Comparison of ENCODE assay signal across 28 cellular contexts in the genomic region with DNA sequence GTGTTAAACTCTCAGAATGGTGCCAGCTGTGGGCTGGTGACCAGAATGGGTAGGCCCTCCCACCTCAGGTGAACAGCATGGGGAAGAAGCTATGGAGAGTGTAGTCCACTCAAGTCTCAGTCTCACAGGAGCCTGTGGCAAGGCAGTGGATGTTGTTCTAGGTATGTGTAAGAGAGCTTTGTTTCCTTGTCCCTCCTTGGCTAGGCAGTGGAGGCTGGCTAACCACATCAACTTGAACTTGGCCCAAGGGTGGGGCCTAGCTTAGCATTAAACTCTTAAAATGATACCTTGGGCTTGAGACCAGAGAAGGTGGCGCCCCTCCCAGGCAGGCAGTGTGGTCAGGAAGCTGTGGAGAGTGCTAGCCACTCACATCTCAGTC. TPM values are rescaled to one million over a fixed set of nuclear protein-coding genes. Genes with fewer than 3 reads are reported as not detected.
A peak's percentile ranks its signal among the peaks of the same experiment; 100 is the strongest.
DNase-seq lines count a peak whose midpoint lies in the region; ATAC-seq and TF ChIP-seq lines count a peak whose summit lies in the region.
"Had no signal": no experiment of that assay in that cellular context is flagged by ENCODE, and none has a peak within 500 bp of the region (broad histone marks: within the 10 kb centered on the region; RNA-seq: fewer than 3 reads in every experiment).

No MANE protein-coding gene starts in this region.

- no peak overlapping the region for H3K4me3 Mint-ChIP-seq in activated CD4-positive, alpha-beta T cell treated with anti-CD3 and anti-CD28 coated beads for 36 hours
- H3K4me3 Mint-ChIP-seq in activated CD8-positive, alpha-beta T cell treated with anti-CD3 and anti-CD28 coated beads, Interleukin-2, amount 10 ng/mL, durations not matched to agents 7 days and 5 days = no peak overlapping the region
- H3K4me3 Mint-ChIP-seq in stimulated activated effector memory CD8-positive, alpha-beta T cell treated with anti-CD3 and anti-CD28 coated beads, Interleukin-12 subunit alpha, Interleukin-12 subunit beta, amount 100 ng/mL, for 72 hours = peak overlapping the region; percentile 26
- H3K4me3 Mint-ChIP-seq: CD4-positive, alpha-beta memory T cell had no signal

- no peaks in the 10 kb centered on the region for H3K27me3 ChIP-seq in PC-9 (ENCODE audit: insufficient read depth, low read depth)
- H3K27me3 ChIP-seq: breast epithelium, sigmoid colon, SJSA1, upper lobe of left lung had no signal

- no peaks in the 10 kb centered on the region for H4K20me1 ChIP-seq in PC-9 (ENCODE audit: insufficient read depth)

- H3K36me3 ChIP-seq in PC-9 (ENCODE audit: low read depth) = no peaks in the 10 kb centered on the region
- H3K36me3 ChIP-seq: breast epithelium, prostate gland, sigmoid colon, SJSA1, upper lobe of left lung had no signal

- H3K27me3 Mint-ChIP-seq in activated CD4-positive, alpha-beta T cell treated with anti-CD3 and anti-CD28 coated beads for 36 hours = peaks cover 7% of the 10 kb centered on the region
- peaks cover 22% of the 10 kb centered on the region for H3K27me3 Mint-ChIP-seq in activated CD8-positive, alpha-beta T cell treated with anti-CD3 and anti-CD28 coated beads, Interleukin-2, amount 10 ng/mL, durations not matched to agents 7 days and 5 days (ENCODE audit: low read depth)

- peak; percentile 26 for ATAC-seq in activated CD4-positive, alpha-beta T cell treated with anti-CD3 and anti-CD28 coated beads for 36 hours
- ATAC-seq in HG02852 (IDR thresholded peaks at IDR 0.05; ENCODE audit: unreplicated experiment) (peak; percentile 39), HG02623 (IDR thresholded peaks at IDR 0.05; ENCODE audit: unreplicated experiment) (no peak)
- ATAC-seq in activated CD8-positive, alpha-beta T cell treated with anti-CD3 and anti-CD28 coated beads, Interleukin-2, amount 10 ng/mL, durations not matched to agents 7 days and 5 days = peak; percentile 51
- peak; percentile 84 for ATAC-seq in stimulated activated effector memory CD8-positive, alpha-beta T cell treated with anti-CD3 and anti-CD28 coated beads, Interleukin-12 subunit alpha, Interleukin-12 subunit beta, amount 100 ng/mL, for 72 hours
- ATAC-seq: K562 had no signal

- no peak overlapping the region for H3K4me3 ChIP-seq in PC-9
- H3K4me3 ChIP-seq: breast epithelium, K562, lung, prostate gland, sigmoid colon, SJSA1, upper lobe of left lung had no signal

- POLR2A ChIA-PET in activated CD4-positive, alpha-beta T cell treated with anti-CD3 and anti-CD28 coated beads for 36 hours (lab: Charles Lee) = no interaction called here
- POLR2A ChIA-PET in activated CD8-positive, alpha-beta T cell treated with anti-CD3 and anti-CD28 coated beads, Interleukin-2, amount 10 ng/mL, durations not matched to agents 7 days and 5 days (lab: Charles Lee) = no interaction called here
- POLR2A ChIA-PET in PC-9 (lab: Charles Lee; ENCODE audit: unreplicated experiment) = no interaction called here

- no peak for TF ChIP-seq CTCF in PC-9 (conservative IDR thresholded peaks at IDR 0.05)

- H3K4me1 ChIP-seq in PC-9 (replicated peaks; ENCODE audit: insufficient read depth) = no peaks in the 10 kb centered on the region
- H3K4me1 ChIP-seq: breast epithelium, prostate gland, sigmoid colon, SJSA1, upper lobe of left lung had no signal

- no peaks in the 10 kb centered on the region for H3K79me2 ChIP-seq in PC-9 (ENCODE audit: low read depth)

- CTCF ChIA-PET in activated CD4-positive, alpha-beta T cell treated with anti-CD3 and anti-CD28 coated beads for 36 hours (lab: Charles Lee) = interaction anchor here (0.6 to 1.6 kb wide), 4 partner anchors 10 to 686 kb away, joined by 3 to 5 read pairs (median 3); no protein-coding TSS in a partner anchor
- CTCF ChIA-PET in activated CD8-positive, alpha-beta T cell treated with anti-CD3 and anti-CD28 coated beads, Interleukin-2, amount 10 ng/mL, durations not matched to agents 7 days and 5 days (lab: Charles Lee) = interaction anchor here (1.1 to 1.9 kb wide), 3 partner anchors 9 to 563 kb away, joined by 3 to 7 read pairs (median 4); no protein-coding TSS in a partner anchor
- CTCF ChIA-PET in PC-9 (lab: Charles Lee) = interaction anchor here (0.5 kb wide), 1 partner anchor 152 kb away, joined by 3 read pairs; no protein-coding TSS in a partner anchor

- peaks cover 2% of the 10 kb centered on the region for H3K9me3 Mint-ChIP-seq in activated CD4-positive, alpha-beta T cell treated with anti-CD3 and anti-CD28 coated beads for 36 hours (ENCODE audit: low read depth)
- H3K9me3 Mint-ChIP-seq in activated CD8-positive, alpha-beta T cell treated with anti-CD3 and anti-CD28 coated beads, Interleukin-2, amount 10 ng/mL, durations not matched to agents 7 days and 5 days (ENCODE audit: insufficient read depth) = no peaks in the 10 kb centered on the region
- H3K9me3 Mint-ChIP-seq in stimulated activated effector memory CD8-positive, alpha-beta T cell treated with anti-CD3 and anti-CD28 coated beads, Interleukin-12 subunit alpha, Interleukin-12 subunit beta, amount 100 ng/mL, for 72 hours = peaks cover 2% of the 10 kb centered on the region

- H3K27ac ChIP-seq in PC-9 = no peak overlapping the region
- H3K27ac ChIP-seq: 22Rv1, breast epithelium, prostate gland, sigmoid colon, SJSA1, upper lobe of left lung had no signal

- peaks cover 19% of the 10 kb centered on the region for H3K4me1 Mint-ChIP-seq in activated CD4-positive, alpha-beta T cell treated with anti-CD3 and anti-CD28 coated beads for 36 hours
- peaks cover 13% of the 10 kb centered on the region for H3K4me1 Mint-ChIP-seq in activated CD8-positive, alpha-beta T cell treated with anti-CD3 and anti-CD28 coated beads, Interleukin-2, amount 10 ng/mL, durations not matched to agents 7 days and 5 days (ENCODE audit: low read depth)
- peaks cover 24% of the 10 kb centered on the region for H3K4me1 Mint-ChIP-seq in stimulated activated effector memory CD8-positive, alpha-beta T cell treated with anti-CD3 and anti-CD28 coated beads, Interleukin-12 subunit alpha, Interleukin-12 subunit beta, amount 100 ng/mL, for 72 hours
- H3K4me1 Mint-ChIP-seq: CD4-positive, alpha-beta memory T cell had no signal

- H3K9me3 ChIP-seq in PC-9 (ENCODE audit: insufficient read depth, low read depth) = no peaks in the 10 kb centered on the region; the same call in 1 of the 2 replicates
- H3K9me3 ChIP-seq: breast epithelium, prostate gland, sigmoid colon, SJSA1, upper lobe of left lung had no signal

- H3K9me2 ChIP-seq in PC-9 (ENCODE audit: insufficient read depth) = no peaks in the 10 kb centered on the region

- no peaks in the 10 kb centered on the region for H3F3A ChIP-seq in PC-9 (ENCODE audit: insufficient read depth, low read depth)

- intact Hi-C loops in activated CD4-positive, alpha-beta T cell treated with anti-CD3 and anti-CD28 coated beads for 36 hours (cut with DNase I, micrococcal nuclease) = no loop called here
- intact Hi-C loops in PC-9 (cut with micrococcal nuclease; ENCODE audit: unreplicated experiment) = no loop called here

- no TSS peak for BruUV-seq in PC-9 (replicated peaks; lab: Mats Ljungman, UMichigan)

- no peak overlapping the region for H3K27ac Mint-ChIP-seq in activated CD4-positive, alpha-beta T cell treated with anti-CD3 and anti-CD28 coated beads for 36 hours
- H3K27ac Mint-ChIP-seq in activated CD8-positive, alpha-beta T cell treated with anti-CD3 and anti-CD28 coated beads, Interleukin-2, amount 10 ng/mL, durations not matched to agents 7 days and 5 days = peak overlapping the region; percentile 10
- peak overlapping the region; percentile 0 for H3K27ac Mint-ChIP-seq in stimulated activated effector memory CD8-positive, alpha-beta T cell treated with anti-CD3 and anti-CD28 coated beads, Interleukin-12 subunit alpha, Interleukin-12 subunit beta, amount 100 ng/mL, for 72 hours
- H3K27ac Mint-ChIP-seq: CD4-positive, alpha-beta memory T cell had no signal

- no peaks in the 10 kb centered on the region for H3K36me3 Mint-ChIP-seq in activated CD4-positive, alpha-beta T cell treated with anti-CD3 and anti-CD28 coated beads for 36 hours (ENCODE audit: low read depth)
- no peaks in the 10 kb centered on the region for H3K36me3 Mint-ChIP-seq in activated CD8-positive, alpha-beta T cell treated with anti-CD3 and anti-CD28 coated beads, Interleukin-2, amount 10 ng/mL, durations not matched to agents 7 days and 5 days (ENCODE audit: low read depth)
- no peaks in the 10 kb centered on the region for H3K36me3 Mint-ChIP-seq in stimulated activated effector memory CD8-positive, alpha-beta T cell treated with anti-CD3 and anti-CD28 coated beads, Interleukin-12 subunit alpha, Interleukin-12 subunit beta, amount 100 ng/mL, for 72 hours
- H3K36me3 Mint-ChIP-seq: CD4-positive, alpha-beta memory T cell had no signal

- H2AFZ ChIP-seq in PC-9 = no peak overlapping the region

- peak; percentile 6 for DNase-seq in activated CD4-positive, alpha-beta T cell treated with anti-CD3 and anti-CD28 coated beads for 36 hours
- DNase-seq in activated CD4-positive, alpha-beta T cell treated with anti-CD3 and anti-CD28 coated beads, Interleukin-2, amount 50 U/mL, for 48 hours = no peak
- DNase-seq in activated CD8-positive, alpha-beta T cell treated with anti-CD3 and anti-CD28 coated beads, Interleukin-2, amount 10 ng/mL, durations not matched to agents 7 days and 5 days = no peak
- DNase-seq in stimulated activated effector memory CD8-positive, alpha-beta T cell treated with anti-CD3 and anti-CD28 coated beads, Interleukin-12 subunit alpha, Interleukin-12 subunit beta, amount 100 ng/mL, for 72 hours (ENCODE audit: low spot score in 2 of 2) = peak in 1 of 2 donors; percentile 52
- no peak for DNase-seq in DMS79 (lab: John Stamatoyannopoulos, UW)
- no peak for DNase-seq in PC-9
- DNase-seq: activated CD4-positive, alpha-beta T cell treated with anti-CD3 and anti-CD28 coated beads for 48 hours; activated gamma-delta T cell treated with Interleukin-2 at 50 U/mL for 16 hours; CD4-positive, alpha-beta memory T cell; DMS 273 treated with DMSO at 0.1 percent for 48 hours; effector CD8-positive, alpha-beta T cell; kidney glomerular epithelial cell; NCI-H146; NK-92 treated with Interleukin-12 subunit alpha and Interleukin-12 subunit beta, amount 100 ng/mL, for 24 hours; sigmoid colon; upper lobe of left lung had no signal

- no peak overlapping the region for H3K4me2 ChIP-seq in PC-9

RNA-seq across cellular contexts. Expression of a gene that starts 53.2 kb away (rescaled TPM):
- total RNA-seq in activated CD4-positive, alpha-beta T cell treated with anti-CD3 and anti-CD28 coated beads for 36 hours = under 1 TPM; 0.09 to 0.19 TPM
- total RNA-seq in activated CD8-positive, alpha-beta T cell treated with anti-CD3 and anti-CD28 coated beads, Interleukin-2, amount 10 ng/mL, durations not matched to agents 7 days and 5 days = 1 to 10 TPM; 2.8 TPM
- not detected in 2 replicates for total RNA-seq in PC-9 (2021)
- total RNA-seq: epithelial cell of proximal tubule, G401, HT1080, K562, RPMI7951, SJSA1 had no signal
